ENCODE assay signal across 15 cellular contexts in genomic region chr11:90098261-90098660, GRCh38. TPM values are rescaled to one million over a fixed set of nuclear protein-coding genes. Genes with fewer than 3 reads are reported as not detected.
DNase-seq lines count a peak whose midpoint lies in the region; ATAC-seq and TF ChIP-seq lines count a peak whose summit lies in the region.
"Not testable (repeated sequence)": the region's sequence is repeated elsewhere in the genome, so short reads cannot be mapped to it uniquely, and the experiment has no call there.
"Had no signal": no experiment of that assay in that cellular context is flagged by ENCODE, and none has a peak within 500 bp of the region (broad histone marks: within the 10 kb centered on the region; RNA-seq: fewer than 3 reads in every experiment).

No MANE protein-coding gene starts in this region.

- not testable (repeated sequence) for H3K4me3 ChIP-seq in Panc1 (ENCODE audit: low read depth in 2 of 2, low read length in 2 of 2)

- not testable (repeated sequence) for ATAC-seq in Panc1

- DNase-seq in Ammon's horn (ENCODE audit: low spot score) (peak; percentile 62), caudate nucleus (lab: John Stamatoyannopoulos, UW) (peak in 24 of 61 donors; percentile 1 to 59 (median 10)), globus pallidus (ENCODE audit: low spot score) (peak; percentile 51), medulla oblongata (ENCODE audit: extremely low spot score) (peak; percentile 69), occipital lobe (lab: John Stamatoyannopoulos, UW) (peak; percentile 10), substantia nigra (lab: John Stamatoyannopoulos, UW) (peak in 31 of 49 donors; percentile 1 to 66 (median 20))
- not testable (repeated sequence) for DNase-seq in Panc1 (ENCODE audit: low read depth, low spot score)

- in situ Hi-C loops in Panc1 (cut with HindIII; ENCODE audit: low pct_unique_long_range_greater_than_20kb, low sequenced_read_pairs): not testable (repeated sequence)

- POLR2A ChIA-PET in Panc1 (lab: Charles Lee): interaction anchor here (0.7 kb wide), 1 partner anchor 79 kb away, joined by 3 read pairs; no protein-coding TSS in a partner anchor

- not testable (repeated sequence) for H3K36me3 ChIP-seq in Panc1 (ENCODE audit: control insufficient read depth, insufficient read depth, low read length)

- intact Hi-C loops in Panc1 (cut with micrococcal nuclease; ENCODE audit: unreplicated experiment): not testable (repeated sequence)

- CTCF ChIA-PET in Panc1 (lab: Charles Lee): not testable (repeated sequence)

- TF ChIP-seq CTCF in Panc1 (IDR thresholded peaks at IDR 0.05): peak; percentile 7; the same call in 1 of the 2 replicates

- not testable (repeated sequence) for BruUV-seq in Panc1 (replicated peaks; lab: Mats Ljungman, UMichigan)

- H3K27ac ChIP-seq in Panc1 (ENCODE audit: low read length): not testable (repeated sequence)
- H3K27ac ChIP-seq in caudate nucleus (ENCODE audit: low read depth, low read length): peak overlapping the region; percentile 77
- peak overlapping the region; percentile 82 for H3K27ac ChIP-seq in substantia nigra (ENCODE audit: low read depth, low read length, poor library complexity, severe bottlenecking)

- not testable (repeated sequence) for H3K27me3 ChIP-seq in Panc1 (ENCODE audit: control insufficient read depth, insufficient read depth, low read length)

- not testable (repeated sequence) for H3K9me3 ChIP-seq in Panc1 (ENCODE audit: control insufficient read depth, insufficient read depth, low read depth, low read length)

- H3K4me1 ChIP-seq in Panc1 (ENCODE audit: control insufficient read depth, insufficient read depth, low read length): not testable (repeated sequence)

RNA-seq across cellular contexts. Expression of gene UBTFL1, which starts 12.5 kb away (rescaled TPM):
- total RNA-seq in Panc1 (2021; ENCODE audit: unreplicated experiment) (not detected), occipital lobe (not detected)
- polyA plus RNA-seq in Panc1 (2012; ENCODE audit: insufficient read length): not detected
- total RNA-seq: CD4-positive, alpha-beta memory T cell; Daoy; GM23248; H7; HFFc6; HT1080 had no signal
- polyA plus RNA-seq: A549; CD14-positive monocyte; CD4-positive, alpha-beta memory T cell; GM23248 had no signal

RNA-seq across cellular contexts. Expression of gene NAALAD2, which starts 36.2 kb away (rescaled TPM):
- not detected for total RNA-seq in Panc1 (2021; ENCODE audit: unreplicated experiment)
- 0.12 TPM for polyA plus RNA-seq in Panc1 (2012; ENCODE audit: insufficient read length)
- total RNA-seq in occipital lobe: 5.3 TPM
- total RNA-seq: CD4-positive, alpha-beta memory T cell had no signal
- polyA plus RNA-seq: A549, CD14-positive monocyte had no signal
